1 cellular context compared by ENCODE assay signal in the genomic region with DNA sequence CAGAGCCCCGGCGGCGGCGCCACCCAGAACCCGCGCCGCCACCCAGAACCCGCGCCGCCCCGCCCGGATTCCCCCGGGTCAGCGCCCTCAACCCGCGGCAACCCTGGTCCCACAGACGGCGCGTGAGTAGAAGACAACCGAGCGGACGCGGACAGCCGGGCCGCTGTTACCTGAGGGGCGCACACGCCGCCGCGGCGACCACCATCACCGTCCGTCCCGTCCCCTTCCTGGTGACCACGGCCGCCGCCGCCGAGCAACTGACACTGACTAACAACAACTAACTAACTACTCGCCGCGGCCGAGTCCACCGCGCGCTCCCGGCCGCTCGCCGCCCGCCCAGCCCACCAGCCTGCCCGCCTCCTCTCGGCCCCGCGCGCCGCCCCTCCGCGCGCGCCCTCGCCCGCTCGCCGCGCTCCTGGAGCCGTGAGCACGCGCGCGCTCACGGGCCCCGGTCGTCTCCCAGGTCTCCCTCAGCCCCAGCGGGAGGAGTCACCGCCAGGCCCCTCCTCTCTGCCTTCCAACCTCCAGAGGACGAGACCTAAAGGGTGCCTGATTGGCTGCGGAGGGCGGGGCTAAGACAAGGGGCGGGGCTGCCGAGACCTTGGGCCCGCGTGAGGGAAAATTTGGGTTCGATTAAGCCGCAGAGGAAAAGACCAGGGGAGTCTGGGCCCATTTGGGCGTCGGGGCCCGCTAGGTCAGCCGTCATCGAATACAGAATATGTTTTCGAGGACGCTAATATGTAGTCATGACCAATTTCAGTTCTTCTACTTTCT.
TF ChIP-seq lines count a peak whose summit lies in the region.

Gene PEAK1 (minus strand): TSS at position 269 of the 774 bp plus-strand sequence. CDS start 238,178 bp downstream, outside the sequence.

TF ChIP-seq in GM12878, 131 proteins besides CTCF, POLR2A, EP300 and RAD21 (continued from another document and continues in another):
- TF ChIP-seq RCOR1 (conservative IDR thresholded peaks at IDR 0.05; ENCODE audit: low read depth, low read length) (no peak), IRF4 (IDR thresholded peaks at IDR 0.05; ENCODE audit: low read depth, low read length) (no peak), BHLHE40 (IDR thresholded peaks at IDR 0.05; ENCODE audit: borderline replicate concordance in 1 of 2, low read depth in 2 of 2, low read length in 1 of 2) (peak; percentile 71 to 88; a peak in 3 of 4 replicates), DPF2 (IDR thresholded peaks at IDR 0.05) (peak; percentile 80), ZZZ3 (IDR thresholded peaks at IDR 0.05; ENCODE audit: control insufficient read depth, insufficient read length, low read depth) (no peak), BRCA1 (IDR thresholded peaks at IDR 0.05; ENCODE audit: low read depth, low read length) (no peak), SPI1 (IDR thresholded peaks at IDR 0.05; ENCODE audit: borderline replicate concordance, insufficient read depth, low read depth, low read length) (no peak), HDGF (IDR thresholded peaks at IDR 0.05) (no peak), NFYA (IDR thresholded peaks at IDR 0.05; ENCODE audit: borderline replicate concordance, low read depth, low read length) (no peak), JUNB (IDR thresholded peaks at IDR 0.05) (no peak), MEF2B (IDR thresholded peaks at IDR 0.05; ENCODE audit: partially characterized antibody, poor library complexity, severe bottlenecking) (no peak), RBBP5 (conservative IDR thresholded peaks at IDR 0.05) (no peak; the same call in 1 of the 2 replicates), MTA3 (IDR thresholded peaks at IDR 0.05; ENCODE audit: borderline replicate concordance, low read length) (no peak), CHD4 (IDR thresholded peaks at IDR 0.05) (no peak), NR2C2 (IDR thresholded peaks at IDR 0.05; ENCODE audit: borderline replicate concordance, control insufficient read depth, insufficient read length, low read depth) (no peak), BACH1 (IDR thresholded peaks at IDR 0.05; ENCODE audit: borderline replicate concordance) (peak; percentile 51; the same call in 1 of the 2 replicates), NFXL1 (IDR thresholded peaks at IDR 0.05; ENCODE audit: borderline replicate concordance) (no peak), BCLAF1 (IDR thresholded peaks at IDR 0.05) (no peak), HCFC1 (IDR thresholded peaks at IDR 0.05; ENCODE audit: low read length) (no peak), IKZF1 (conservative IDR thresholded peaks at IDR 0.05) (peak; percentile 61), SREBF2 (IDR thresholded peaks at IDR 0.05; ENCODE audit: low read length) (no peak), KAT2A (conservative IDR thresholded peaks at IDR 0.05; ENCODE audit: control insufficient read depth, low read depth, low read length) (no peak), EED (IDR thresholded peaks at IDR 0.05; ENCODE audit: low read depth) (no peak), SMAD5 (IDR thresholded peaks at IDR 0.05; ENCODE audit: low read depth) (no peak), NR2C1 (IDR thresholded peaks at IDR 0.05) (no peak), E4F1 (IDR thresholded peaks at IDR 0.05; ENCODE audit: borderline replicate concordance, partially characterized antibody) (no peak), MEF2A (IDR thresholded peaks at IDR 0.05; ENCODE audit: insufficient read depth, low read depth, low read length) (no peak), ZNF207 (IDR thresholded peaks at IDR 0.05; ENCODE audit: borderline replicate concordance) (no peak)
- TF ChIP-seq, protein P1, sequence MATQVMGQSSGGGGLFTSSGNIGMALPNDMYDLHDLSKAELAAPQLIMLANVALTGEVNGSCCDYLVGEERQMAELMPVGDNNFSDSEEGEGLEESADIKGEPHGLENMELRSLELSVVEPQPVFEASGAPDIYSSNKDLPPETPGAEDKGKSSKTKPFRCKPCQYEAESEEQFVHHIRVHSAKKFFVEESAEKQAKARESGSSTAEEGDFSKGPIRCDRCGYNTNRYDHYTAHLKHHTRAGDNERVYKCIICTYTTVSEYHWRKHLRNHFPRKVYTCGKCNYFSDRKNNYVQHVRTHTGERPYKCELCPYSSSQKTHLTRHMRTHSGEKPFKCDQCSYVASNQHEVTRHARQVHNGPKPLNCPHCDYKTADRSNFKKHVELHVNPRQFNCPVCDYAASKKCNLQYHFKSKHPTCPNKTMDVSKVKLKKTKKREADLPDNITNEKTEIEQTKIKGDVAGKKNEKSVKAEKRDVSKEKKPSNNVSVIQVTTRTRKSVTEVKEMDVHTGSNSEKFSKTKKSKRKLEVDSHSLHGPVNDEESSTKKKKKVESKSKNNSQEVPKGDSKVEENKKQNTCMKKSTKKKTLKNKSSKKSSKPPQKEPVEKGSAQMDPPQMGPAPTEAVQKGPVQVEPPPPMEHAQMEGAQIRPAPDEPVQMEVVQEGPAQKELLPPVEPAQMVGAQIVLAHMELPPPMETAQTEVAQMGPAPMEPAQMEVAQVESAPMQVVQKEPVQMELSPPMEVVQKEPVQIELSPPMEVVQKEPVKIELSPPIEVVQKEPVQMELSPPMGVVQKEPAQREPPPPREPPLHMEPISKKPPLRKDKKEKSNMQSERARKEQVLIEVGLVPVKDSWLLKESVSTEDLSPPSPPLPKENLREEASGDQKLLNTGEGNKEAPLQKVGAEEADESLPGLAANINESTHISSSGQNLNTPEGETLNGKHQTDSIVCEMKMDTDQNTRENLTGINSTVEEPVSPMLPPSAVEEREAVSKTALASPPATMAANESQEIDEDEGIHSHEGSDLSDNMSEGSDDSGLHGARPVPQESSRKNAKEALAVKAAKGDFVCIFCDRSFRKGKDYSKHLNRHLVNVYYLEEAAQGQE (IDR thresholded peaks at IDR 0.05; ENCODE audit: low read depth, low read length), result no peak
- TF ChIP-seq, protein P2, sequence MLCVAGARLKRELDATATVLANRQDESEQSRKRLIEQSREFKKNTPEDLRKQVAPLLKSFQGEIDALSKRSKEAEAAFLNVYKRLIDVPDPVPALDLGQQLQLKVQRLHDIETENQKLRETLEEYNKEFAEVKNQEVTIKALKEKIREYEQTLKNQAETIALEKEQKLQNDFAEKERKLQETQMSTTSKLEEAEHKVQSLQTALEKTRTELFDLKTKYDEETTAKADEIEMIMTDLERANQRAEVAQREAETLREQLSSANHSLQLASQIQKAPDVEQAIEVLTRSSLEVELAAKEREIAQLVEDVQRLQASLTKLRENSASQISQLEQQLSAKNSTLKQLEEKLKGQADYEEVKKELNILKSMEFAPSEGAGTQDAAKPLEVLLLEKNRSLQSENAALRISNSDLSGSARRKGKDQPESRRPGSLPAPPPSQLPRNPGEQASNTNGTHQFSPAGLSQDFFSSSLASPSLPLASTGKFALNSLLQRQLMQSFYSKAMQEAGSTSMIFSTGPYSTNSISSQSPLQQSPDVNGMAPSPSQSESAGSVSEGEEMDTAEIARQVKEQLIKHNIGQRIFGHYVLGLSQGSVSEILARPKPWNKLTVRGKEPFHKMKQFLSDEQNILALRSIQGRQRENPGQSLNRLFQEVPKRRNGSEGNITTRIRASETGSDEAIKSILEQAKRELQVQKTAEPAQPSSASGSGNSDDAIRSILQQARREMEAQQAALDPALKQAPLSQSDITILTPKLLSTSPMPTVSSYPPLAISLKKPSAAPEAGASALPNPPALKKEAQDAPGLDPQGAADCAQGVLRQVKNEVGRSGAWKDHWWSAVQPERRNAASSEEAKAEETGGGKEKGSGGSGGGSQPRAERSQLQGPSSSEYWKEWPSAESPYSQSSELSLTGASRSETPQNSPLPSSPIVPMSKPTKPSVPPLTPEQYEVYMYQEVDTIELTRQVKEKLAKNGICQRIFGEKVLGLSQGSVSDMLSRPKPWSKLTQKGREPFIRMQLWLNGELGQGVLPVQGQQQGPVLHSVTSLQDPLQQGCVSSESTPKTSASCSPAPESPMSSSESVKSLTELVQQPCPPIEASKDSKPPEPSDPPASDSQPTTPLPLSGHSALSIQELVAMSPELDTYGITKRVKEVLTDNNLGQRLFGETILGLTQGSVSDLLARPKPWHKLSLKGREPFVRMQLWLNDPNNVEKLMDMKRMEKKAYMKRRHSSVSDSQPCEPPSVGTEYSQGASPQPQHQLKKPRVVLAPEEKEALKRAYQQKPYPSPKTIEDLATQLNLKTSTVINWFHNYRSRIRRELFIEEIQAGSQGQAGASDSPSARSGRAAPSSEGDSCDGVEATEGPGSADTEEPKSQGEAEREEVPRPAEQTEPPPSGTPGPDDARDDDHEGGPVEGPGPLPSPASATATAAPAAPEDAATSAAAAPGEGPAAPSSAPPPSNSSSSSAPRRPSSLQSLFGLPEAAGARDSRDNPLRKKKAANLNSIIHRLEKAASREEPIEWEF (IDR thresholded peaks at IDR 0.05; ENCODE audit: insufficient replicate concordance, low read depth, low read length), result no peak
- TF ChIP-seq, protein P3, sequence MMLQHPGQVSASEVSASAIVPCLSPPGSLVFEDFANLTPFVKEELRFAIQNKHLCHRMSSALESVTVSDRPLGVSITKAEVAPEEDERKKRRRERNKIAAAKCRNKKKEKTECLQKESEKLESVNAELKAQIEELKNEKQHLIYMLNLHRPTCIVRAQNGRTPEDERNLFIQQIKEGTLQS (IDR thresholded peaks at IDR 0.05; ENCODE audit: borderline replicate concordance, extremely low read depth, low read depth, low read length), result no peak
- TF ChIP-seq, protein P4, sequence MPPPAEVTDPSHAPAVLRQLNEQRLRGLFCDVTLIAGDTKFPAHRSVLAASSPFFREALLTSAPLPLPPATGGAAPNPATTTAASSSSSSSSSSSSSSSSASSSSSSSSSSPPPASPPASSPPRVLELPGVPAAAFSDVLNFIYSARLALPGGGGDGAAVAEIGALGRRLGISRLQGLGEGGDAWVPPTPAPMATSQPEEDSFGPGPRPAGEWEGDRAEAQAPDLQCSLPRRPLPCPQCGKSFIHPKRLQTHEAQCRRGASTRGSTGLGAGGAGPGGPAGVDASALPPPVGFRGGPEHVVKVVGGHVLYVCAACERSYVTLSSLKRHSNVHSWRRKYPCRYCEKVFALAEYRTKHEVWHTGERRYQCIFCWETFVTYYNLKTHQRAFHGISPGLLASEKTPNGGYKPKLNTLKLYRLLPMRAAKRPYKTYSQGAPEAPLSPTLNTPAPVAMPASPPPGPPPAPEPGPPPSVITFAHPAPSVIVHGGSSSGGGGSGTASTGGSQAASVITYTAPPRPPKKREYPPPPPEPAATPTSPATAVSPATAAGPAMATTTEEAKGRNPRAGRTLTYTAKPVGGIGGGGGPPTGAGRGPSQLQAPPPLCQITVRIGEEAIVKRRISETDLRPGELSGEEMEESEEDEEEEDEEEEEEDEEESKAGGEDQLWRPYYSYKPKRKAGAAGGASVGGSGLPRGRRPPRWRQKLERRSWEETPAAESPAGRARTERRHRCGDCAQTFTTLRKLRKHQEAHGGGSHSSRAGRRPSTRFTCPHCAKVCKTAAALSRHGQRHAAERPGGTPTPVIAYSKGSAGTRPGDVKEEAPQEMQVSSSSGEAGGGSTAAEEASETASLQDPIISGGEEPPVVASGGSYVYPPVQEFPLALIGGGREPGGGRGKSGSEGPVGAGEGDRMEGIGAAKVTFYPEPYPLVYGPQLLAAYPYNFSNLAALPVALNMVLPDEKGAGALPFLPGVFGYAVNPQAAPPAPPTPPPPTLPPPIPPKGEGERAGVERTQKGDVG (CRISPR knock-in tag; IDR thresholded peaks at IDR 0.05), result no peak
- TF ChIP-seq, protein P5, sequence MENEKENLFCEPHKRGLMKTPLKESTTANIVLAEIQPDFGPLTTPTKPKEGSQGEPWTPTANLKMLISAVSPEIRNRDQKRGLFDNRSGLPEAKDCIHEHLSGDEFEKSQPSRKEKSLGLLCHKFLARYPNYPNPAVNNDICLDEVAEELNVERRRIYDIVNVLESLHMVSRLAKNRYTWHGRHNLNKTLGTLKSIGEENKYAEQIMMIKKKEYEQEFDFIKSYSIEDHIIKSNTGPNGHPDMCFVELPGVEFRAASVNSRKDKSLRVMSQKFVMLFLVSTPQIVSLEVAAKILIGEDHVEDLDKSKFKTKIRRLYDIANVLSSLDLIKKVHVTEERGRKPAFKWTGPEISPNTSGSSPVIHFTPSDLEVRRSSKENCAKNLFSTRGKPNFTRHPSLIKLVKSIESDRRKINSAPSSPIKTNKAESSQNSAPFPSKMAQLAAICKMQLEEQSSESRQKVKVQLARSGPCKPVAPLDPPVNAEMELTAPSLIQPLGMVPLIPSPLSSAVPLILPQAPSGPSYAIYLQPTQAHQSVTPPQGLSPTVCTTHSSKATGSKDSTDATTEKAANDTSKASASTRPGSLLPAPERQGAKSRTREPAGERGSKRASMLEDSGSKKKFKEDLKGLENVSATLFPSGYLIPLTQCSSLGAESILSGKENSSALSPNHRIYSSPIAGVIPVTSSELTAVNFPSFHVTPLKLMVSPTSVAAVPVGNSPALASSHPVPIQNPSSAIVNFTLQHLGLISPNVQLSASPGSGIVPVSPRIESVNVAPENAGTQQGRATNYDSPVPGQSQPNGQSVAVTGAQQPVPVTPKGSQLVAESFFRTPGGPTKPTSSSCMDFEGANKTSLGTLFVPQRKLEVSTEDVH (IDR thresholded peaks at IDR 0.05; ENCODE audit: low read depth, partially characterized antibody), result no peak
